11 cellular contexts compared by ENCODE assay signal in the genomic region with DNA sequence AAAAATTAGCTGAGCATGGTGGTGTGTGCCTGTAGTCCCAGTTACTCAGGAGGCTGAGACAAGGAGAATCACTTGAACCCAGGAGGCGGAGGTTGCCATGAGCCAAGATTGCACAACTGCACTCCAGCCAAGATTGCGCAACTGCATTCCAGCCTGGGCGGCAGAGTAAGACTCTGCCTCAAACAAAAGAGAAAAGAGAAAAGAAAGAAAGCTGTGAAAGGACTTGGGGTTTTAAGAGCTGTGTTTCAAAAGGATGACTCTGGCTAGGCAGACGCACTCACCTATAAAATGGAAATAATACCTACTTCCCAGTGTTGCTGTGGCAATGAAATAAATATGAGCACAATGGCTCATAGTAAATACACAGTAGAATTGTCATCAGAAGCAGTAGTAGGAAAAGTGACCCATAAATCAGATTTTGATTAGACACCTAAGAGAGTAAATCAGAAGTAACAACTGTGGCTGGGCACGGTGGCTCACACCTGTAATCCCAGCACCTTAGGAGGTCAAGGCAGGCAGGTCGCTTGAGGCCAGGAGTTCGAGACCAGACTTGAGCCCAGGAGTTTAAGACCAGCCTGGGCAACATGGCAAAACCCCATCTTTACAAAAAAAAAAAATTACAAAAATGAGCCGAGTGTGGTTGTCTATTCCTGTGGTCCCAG. TPM values are rescaled to one million over a fixed set of nuclear protein-coding genes. Genes with fewer than 3 reads are reported as not detected.
A peak's percentile ranks its signal among the peaks of the same experiment; 100 is the strongest.
DNase-seq lines count a peak whose midpoint lies in the region; ATAC-seq and TF ChIP-seq lines count a peak whose summit lies in the region.
"Had no signal": no experiment of that assay in that cellular context is flagged by ENCODE, and none has a peak within 500 bp of the region (broad histone marks: within the 10 kb centered on the region; RNA-seq: fewer than 3 reads in every experiment).

No MANE protein-coding gene starts in this region.

- ATAC-seq in HG03378 (IDR thresholded peaks at IDR 0.05; ENCODE audit: unreplicated experiment) (no peak), HG03520 (IDR thresholded peaks at IDR 0.05; ENCODE audit: unreplicated experiment) (no peak)
- ATAC-seq: effector memory CD8-positive, alpha-beta T cell had no signal

- peak overlapping the region; percentile 47 for H2AFZ ChIP-seq in osteoblast (ENCODE audit: low read length)

- H3K4me3 ChIP-seq in epithelial cell of esophagus (ENCODE audit: low read length) (no peak overlapping the region), osteoblast (ENCODE audit: insufficient read depth, low read length) (no peak overlapping the region)

- no peaks in the 10 kb centered on the region for H4K20me1 ChIP-seq in osteoblast (ENCODE audit: insufficient read depth, low read length)

- TF ChIP-seq CTCF in epithelial cell of esophagus (IDR thresholded peaks at IDR 0.05; ENCODE audit: insufficient read depth, low read depth, low read length, missing control alignments) (no peak), osteoblast (IDR thresholded peaks at IDR 0.05; ENCODE audit: extremely low read depth, low read depth, low read length) (no peak)

- DNase-seq in GM04503 (ENCODE audit: low read depth) (peak; percentile 27), NCI-H226 (peak; percentile 64), epithelial cell of esophagus (ENCODE audit: low read depth) (peak; percentile 83), osteoblast (ENCODE audit: insufficient read length, low spot score, missing footprints) (no peak), ecto neural progenitor cell (ENCODE audit: low spot score) (no peak), NK-92 (lab: John Stamatoyannopoulos, UW; ENCODE audit: unreplicated experiment) (no peak)
- DNase-seq: activated CD4-positive, alpha-beta T cell treated with anti-CD3 and anti-CD28 coated beads for 48 hours; effector memory CD8-positive, alpha-beta T cell; NCI-H1105 had no signal

- H3K36me3 ChIP-seq in osteoblast (ENCODE audit: insufficient read depth, low read length) = no peaks in the 10 kb centered on the region

- no peaks in the 10 kb centered on the region for H3K9me3 ChIP-seq in osteoblast (ENCODE audit: low read depth, low read length)

- no peaks in the 10 kb centered on the region for H3K79me2 ChIP-seq in osteoblast (ENCODE audit: insufficient read depth, low read length)

- peak overlapping the region; percentile 55 for H3K4me2 ChIP-seq in osteoblast (ENCODE audit: insufficient read depth, low read length)

- no peak overlapping the region for H3K27ac ChIP-seq in osteoblast (ENCODE audit: low read depth, low read length)

- H3K27me3 ChIP-seq in osteoblast (ENCODE audit: insufficient read depth, low read length) = no peaks in the 10 kb centered on the region

- H3K4me1 ChIP-seq in osteoblast (ENCODE audit: insufficient read depth, low read length) = peaks cover 4% of the 10 kb centered on the region

RNA-seq across cellular contexts. Expression of a gene that starts 45.9 kb away (rescaled TPM):
- 68.8 and 69.5 TPM in 2 replicates for total RNA-seq in osteoblast

Comparison
In these comparisons a context has a peak if more than half of its experiments do, and no peak if none do; other contexts are left out.
1. DNase-seq: peak in GM04503 (single experiment), NCI-H226 (single experiment) and epithelial cell of esophagus (single experiment); none in osteoblast (single experiment), ecto neural progenitor cell (single experiment) and NK-92 (single experiment).